6 cellular contexts compared by ENCODE assay signal in the genomic region with DNA sequence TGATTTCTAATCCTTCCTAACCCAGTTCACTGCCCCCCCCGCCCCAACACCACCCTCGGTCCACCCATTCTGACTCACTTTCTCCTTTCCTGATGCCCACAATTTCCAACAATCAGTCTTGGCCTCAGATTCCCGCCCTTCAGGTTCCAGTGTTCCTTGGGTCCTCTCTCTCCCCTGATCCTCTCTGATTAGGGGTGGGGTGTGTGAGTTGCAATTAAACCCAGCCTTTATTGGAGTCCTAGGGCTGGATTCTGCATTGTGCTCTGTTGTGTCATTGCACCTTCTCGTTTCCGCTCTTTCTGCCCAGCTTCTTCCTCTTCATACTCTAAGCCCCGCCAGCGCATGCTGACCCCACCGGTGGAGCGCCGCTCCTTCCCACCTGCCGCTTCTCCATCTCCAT. TPM values are rescaled to one million over a fixed set of nuclear protein-coding genes. Genes with fewer than 3 reads are reported as not detected.
"Had no signal": no experiment of that assay in that cellular context is flagged by ENCODE, and none has a peak within 500 bp of the region (broad histone marks: within the 10 kb centered on the region; RNA-seq: fewer than 3 reads in every experiment).

No MANE protein-coding gene starts in this region.

RNA-seq across cellular contexts. Expression of gene NPIPA2, which starts 0.5 kb away (rescaled TPM):
- total RNA-seq: HT-29, IMR-90 had no signal

RNA-seq across cellular contexts. Expression of gene NPIPA3, which starts 38.6 kb away (rescaled TPM):
- total RNA-seq: IMR-90 had no signal
- polyA plus RNA-seq: IMR-90 had no signal

RNA-seq across cellular contexts. Expression of gene PLA2G10, which starts 47.7 kb away (rescaled TPM):
- total RNA-seq: IMR-90, NCI-H460, Right ventricle myocardium inferior, RPMI7951, SJCRH30 had no signal
- polyA plus RNA-seq: IMR-90 had no signal
